8 cellular contexts compared by ENCODE assay signal in the genomic region with DNA sequence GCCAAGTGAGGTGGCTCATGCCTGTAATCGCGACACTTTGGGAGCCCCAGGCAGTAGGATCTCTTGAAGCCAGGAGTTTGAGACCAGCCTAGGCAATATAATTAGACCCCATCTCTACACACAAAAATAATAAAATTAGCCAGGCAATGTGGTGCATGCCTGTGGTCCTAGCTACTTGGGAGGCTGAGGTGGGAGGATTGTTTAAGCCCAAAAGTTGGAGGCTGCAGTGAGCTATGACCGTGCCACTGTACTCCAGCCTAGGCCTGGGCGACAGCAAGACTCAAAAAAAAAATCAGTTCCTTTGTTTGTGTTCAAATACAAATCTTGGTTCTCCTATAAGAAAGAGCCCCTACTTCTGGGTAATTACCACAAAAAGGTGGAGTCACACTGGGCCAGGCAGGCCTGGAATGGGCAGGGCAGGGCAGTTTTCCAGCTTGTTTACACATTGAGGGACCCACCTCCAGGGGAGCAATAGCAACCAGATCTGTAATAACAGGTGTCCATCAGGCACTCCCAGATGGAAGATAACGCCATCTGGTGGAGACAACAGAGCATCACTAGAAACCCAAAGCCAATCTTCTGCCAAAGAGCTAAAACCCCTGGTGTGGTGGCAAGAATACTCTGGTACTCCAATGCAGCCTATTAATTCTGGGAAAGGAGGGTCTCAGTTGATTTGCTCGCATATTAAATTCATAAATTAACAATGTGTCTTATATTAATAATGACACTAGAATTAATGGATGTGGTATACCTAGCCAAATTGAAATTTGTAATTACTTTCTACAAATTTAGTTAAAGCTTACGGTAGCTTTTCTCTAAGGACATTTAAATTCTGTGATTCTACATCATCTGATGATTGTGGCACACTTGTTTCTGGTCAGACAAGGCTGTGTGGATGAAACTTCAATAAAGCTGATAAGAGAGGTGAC. TPM values are rescaled to one million over a fixed set of nuclear protein-coding genes. Genes with fewer than 3 reads are reported as not detected.
DNase-seq lines count a peak whose midpoint lies in the region; ATAC-seq lines count a peak whose summit lies in the region.

No MANE protein-coding gene starts in this region.

- no peak overlapping the region for H3K4me3 ChIP-seq in adipocyte (ENCODE audit: low read length)

- H3K36me3 ChIP-seq in adipocyte (ENCODE audit: control insufficient read depth, insufficient read depth, low read length, severe bottlenecking): peaks cover 65% of the 10 kb centered on the region

- DNase-seq in ELR (ENCODE audit: low read depth) (peak; percentile 85), HCEC 1CT (peak; percentile 78), NCI-H1092 treated with DMSO at 0.1 percent for 48 hours (lab: John Stamatoyannopoulos, UW) (peak; percentile 88), SHP77 treated with DMSO at 0.1 percent for 48 hours (lab: John Stamatoyannopoulos, UW) (peak; percentile 73), adipocyte (ENCODE audit: low read depth) (peak; percentile 88), left cardiac atrium (peak; percentile 44), putamen (ENCODE audit: low spot score) (peak; percentile 42)

- no peak overlapping the region for H3K9ac ChIP-seq in adipocyte (ENCODE audit: low read length)

- H3K9me3 ChIP-seq in adipocyte (ENCODE audit: control insufficient read depth, low read length): no peaks in the 10 kb centered on the region

- H3K4me1 ChIP-seq in adipocyte (ENCODE audit: control insufficient read depth, insufficient read depth, low read length): no peaks in the 10 kb centered on the region

- peak; percentile 75 to 84 for ATAC-seq in left cardiac atrium
- no peak for ATAC-seq in GM18870 (IDR thresholded peaks at IDR 0.05; ENCODE audit: unreplicated experiment)

- no peaks in the 10 kb centered on the region for H3K27me3 ChIP-seq in adipocyte (replicated peaks; ENCODE audit: control insufficient read depth, insufficient read depth, low read length)

- intact Hi-C loops in left cardiac atrium (cut with DNase I): no loop called here

RNA-seq across cellular contexts. Expression of gene PPP1R15B, which starts 13.2 kb away (rescaled TPM):
- total RNA-seq in left cardiac atrium: 10 to 100 TPM; 22.1 to 37.5 TPM

RNA-seq across cellular contexts. Expression of gene PLEKHA6, which starts 38.7 kb away (rescaled TPM):
- total RNA-seq in left cardiac atrium: 10 to 100 TPM; 14.1 to 19.8 TPM
